10 cellular contexts compared by ENCODE assay signal in genomic region chr15:43168192-43169107, GRCh38. TPM values are rescaled to one million over a fixed set of nuclear protein-coding genes. Genes with fewer than 3 reads are reported as not detected.
DNase-seq lines count a peak whose midpoint lies in the region; ATAC-seq and TF ChIP-seq lines count a peak whose summit lies in the region.
"Had no signal": no experiment of that assay in that cellular context is flagged by ENCODE, and none has a peak within 500 bp of the region (broad histone marks: within the 10 kb centered on the region; RNA-seq: fewer than 3 reads in every experiment).

No MANE protein-coding gene starts in this region.

- DNase-seq in ELR (ENCODE audit: low read depth) (peak; percentile 45), RWPE1 (ENCODE audit: low spot score) (peak; percentile 49), non-pigmented ciliary epithelial cell (ENCODE audit: low read depth) (peak; percentile 27), colonic mucosa (no peak)
- DNase-seq: activated CD4-positive, alpha-beta memory T cell treated with anti-CD3 and anti-CD28 coated beads for 36 hours; Karpas-422 had no signal

- POLR2A ChIA-PET in RWPE1 (lab: Yijun Ruan, JAX; ENCODE audit: low non-redundant PET): interaction anchor here (0.6 kb wide), 1 partner anchor 90 kb away, joined by 3 read pairs; no protein-coding TSS in a partner anchor

- H3K4me3 ChIP-seq in esophagus (ENCODE audit: low read depth in 1 of 2, low read length in 2 of 2): no peak overlapping the region
- no peak overlapping the region for H3K4me3 ChIP-seq in colonic mucosa

- H3K27ac ChIP-seq in RWPE1 (peak overlapping the region; percentile 75), esophagus (ENCODE audit: low read depth in 2 of 2, low read length in 1 of 2) (peak overlapping the region; percentile 9 to 41), colonic mucosa (no peak overlapping the region)

- WGBS in esophagus, 2 donors: 38 to 71% methylated on average over 2 of the region's 2 CpGs

- CTCF ChIA-PET in RWPE1 (lab: Yijun Ruan, JAX): interaction anchor here (0.6 kb wide), 1 partner anchor 108 kb away, joined by 3 read pairs; no protein-coding TSS in a partner anchor

- no peak overlapping the region for H3K9ac ChIP-seq in colonic mucosa (ENCODE audit: low read depth in 2 of 2, low read length in 2 of 2)

- TF ChIP-seq CTCF in RWPE1 (conservative IDR thresholded peaks at IDR 0.05; ENCODE audit: low read depth): no peak
- TF ChIP-seq CTCF in colonic mucosa (IDR thresholded peaks at IDR 0.05): no peak

- H3K4me1 ChIP-seq in esophagus (ENCODE audit: control insufficient read depth in 2 of 2, insufficient read depth in 2 of 2, low read length in 1 of 2): peaks cover 0 to 9% of the 10 kb centered on the region in 2 donors
- no peaks in the 10 kb centered on the region for H3K4me1 ChIP-seq in colonic mucosa

- H3K9me3 ChIP-seq in esophagus (ENCODE audit: control insufficient read depth in 2 of 2, insufficient read depth in 1 of 2, low read depth in 1 of 2, low read length in 1 of 2): no peaks in the 10 kb centered on the region
- no peaks in the 10 kb centered on the region for H3K9me3 ChIP-seq in colonic mucosa

- peaks cover 4 to 7% of the 10 kb centered on the region in 2 donors for H3K36me3 ChIP-seq in esophagus (ENCODE audit: control insufficient read depth in 2 of 2, insufficient read depth in 2 of 2, low read length in 1 of 2)
- H3K36me3 ChIP-seq in colonic mucosa: no peaks in the 10 kb centered on the region

- intact Hi-C loops in colonic mucosa (cut with DNase I): no loop called here

- H3K27me3 ChIP-seq in esophagus (ENCODE audit: control insufficient read depth in 1 of 2, insufficient read depth in 2 of 2, low read length in 2 of 2) (no peaks in the 10 kb centered on the region), colonic mucosa (no peaks in the 10 kb centered on the region)

- ATAC-seq in GM21529 (IDR thresholded peaks at IDR 0.05; ENCODE audit: unreplicated experiment) (no peak), GM18868 (IDR thresholded peaks at IDR 0.05; ENCODE audit: unreplicated experiment) (no peak), GM18870 (IDR thresholded peaks at IDR 0.05; ENCODE audit: unreplicated experiment) (no peak)

RNA-seq across cellular contexts. Expression of gene CCNDBP1, which starts 16.8 kb away (rescaled TPM):
- 10 to 100 TPM; 48.0 to 57.4 TPM for polyA plus RNA-seq in esophagus
- total RNA-seq in colonic mucosa: 10 to 100 TPM; 48.2 to 64.5 TPM

RNA-seq across cellular contexts. Expression of gene TMEM62, which starts 35.1 kb away (rescaled TPM):
- 10 to 100 TPM in 1 of 2 donors, 1 to 10 TPM in 1; 7.6 to 12.8 TPM for polyA plus RNA-seq in esophagus
- 10 to 100 TPM; 33.0 to 34.2 TPM for total RNA-seq in colonic mucosa

RNA-seq across cellular contexts. Expression of gene EPB42, which starts 52.4 kb away (rescaled TPM):
- not detected for polyA plus RNA-seq in esophagus
- total RNA-seq in colonic mucosa: not detected
- total RNA-seq: activated CD4-positive, alpha-beta memory T cell treated with anti-CD3 and anti-CD28 coated beads for 36 hours had no signal
